Comparison of ENCODE assay signal across 12 cellular contexts in the genomic region with DNA sequence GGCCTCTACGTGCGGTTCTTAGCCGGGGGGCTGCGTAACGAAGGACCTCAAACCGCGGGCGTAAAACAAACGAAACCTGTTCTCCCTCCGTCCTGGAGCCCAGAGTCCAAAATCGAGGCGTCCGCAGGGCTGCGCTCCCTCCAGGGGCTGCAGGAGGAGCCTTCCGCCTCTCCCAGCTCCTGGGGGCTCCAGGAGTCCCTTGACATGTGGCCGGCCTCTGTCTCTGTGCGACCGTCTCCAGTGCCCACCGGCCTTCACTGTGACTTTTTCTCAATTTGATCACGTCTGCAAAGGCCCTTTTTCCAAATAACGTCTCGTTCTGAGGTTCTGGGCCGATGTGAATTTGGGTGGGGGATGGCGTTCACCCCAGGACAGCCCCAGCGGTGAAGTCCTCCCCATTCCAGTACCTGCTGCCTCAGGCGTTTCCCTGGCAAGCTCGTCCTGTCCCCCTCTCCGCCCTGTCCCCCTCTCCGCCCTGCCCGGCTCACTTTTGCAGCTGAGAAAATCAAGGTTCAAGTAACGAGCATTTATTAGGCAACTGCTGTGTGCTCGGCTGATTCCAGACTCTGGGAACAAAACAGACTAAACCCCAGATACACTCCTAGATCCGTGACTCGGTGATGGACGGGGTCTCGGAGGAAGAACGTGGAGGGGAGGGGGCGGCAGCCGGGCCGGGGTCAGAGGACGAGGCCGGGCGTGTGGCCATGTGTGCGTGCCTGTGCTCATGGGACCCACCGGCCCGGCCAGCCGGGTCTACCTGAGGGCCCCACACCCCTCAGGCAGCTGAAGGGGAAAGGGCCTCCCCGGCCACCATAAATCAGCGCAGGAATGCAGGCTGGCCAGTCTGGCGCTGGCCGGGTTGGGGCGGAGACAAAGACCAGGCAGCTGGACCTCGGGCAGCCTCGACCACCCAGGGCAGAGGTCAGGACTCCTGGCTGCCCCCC. TPM values are rescaled to one million over a fixed set of nuclear protein-coding genes. Genes with fewer than 3 reads are reported as not detected.
DNase-seq lines count a peak whose midpoint lies in the region; FAIRE-seq and TF ChIP-seq lines count a peak whose summit lies in the region.
"Had no signal": no experiment of that assay in that cellular context is flagged by ENCODE, and none has a peak within 500 bp of the region (broad histone marks: within the 10 kb centered on the region; RNA-seq: fewer than 3 reads in every experiment).

No MANE protein-coding gene starts in this region.

- peaks cover 0 to 1% of the 10 kb centered on the region in 2 experiments for H4K20me1 ChIP-seq in H1 (replicated peaks in 1 of 2; ENCODE audit: control insufficient read depth in 1 of 2, insufficient read depth in 2 of 2, low read length in 2 of 2)

- 89% methylated on average over 45 of the region's 54 CpGs; no CpG with 5 or more reads in 1 of the 2 experiments for WGBS in H1 (ENCODE audit: extremely low coverage in 1 of 2, insufficient coverage in 1 of 2, insufficient read length in 1 of 2, insufficient replicate concordance in 2 of 2, low coverage in 1 of 2, low lambda C conversion rate in 2 of 2, missing lambda C conversion rate in 1 of 2), 2 experiments
- no CpG with 5 or more reads among the region's 54 CpGs for WGBS in trophoblast cell (ENCODE audit: extremely low coverage, insufficient coverage, insufficient read length)

- no peak for TF ChIP-seq RAD21 in H1 (IDR thresholded peaks at IDR 0.05 in 1 of 2, conservative IDR thresholded peaks at IDR 0.05 in 1 of 2; ENCODE audit: low read depth in 2 of 2, low read length in 2 of 2)

- no peak for TF ChIP-seq CTCF in H1 (IDR thresholded peaks at IDR 0.05; ENCODE audit: control extremely low read depth in 1 of 3, insufficient read depth in 1 of 3, low read depth in 1 of 3, low read length in 3 of 3)

- H3K23ac ChIP-seq in H1 (ENCODE audit: insufficient read length) = no peak overlapping the region
- H3K23ac ChIP-seq in trophoblast cell (ENCODE audit: low read length) = no peak overlapping the region

- peak overlapping the region; percentile 48; the same call in 1 of the 2 replicates for H2BK20ac ChIP-seq in H1 (ENCODE audit: low read length)

- H3K4me2 ChIP-seq in H1 (ENCODE audit: insufficient read depth in 1 of 2, low read depth in 2 of 2, low read length in 2 of 2) (no peak overlapping the region; a peak in 1 of 4 replicates), trophoblast cell (ENCODE audit: low read length) (peak overlapping the region; percentile 68)

- POLR2A ChIA-PET in H1 (lab: Charles Lee; ENCODE audit: partially characterized antibody) = interaction anchor here (0.6 to 2.3 kb wide), 10 partner anchors 9 to 93 kb away, joined by 3 to 10 read pairs (median 4); a partner anchor contains a TSS

- H3K4ac ChIP-seq in H1 (replicated peaks; ENCODE audit: insufficient read length, low read depth, low read length) = no peak overlapping the region
- H3K4ac ChIP-seq in trophoblast cell (ENCODE audit: low read depth, low read length) = peak overlapping the region; percentile 98

- H3K27ac ChIP-seq in HUES48 (ENCODE audit: low read depth, low read length) (peak overlapping the region; percentile 64), H1 (ENCODE audit: low read depth, low read length) (peak overlapping the region; percentile 51; the same call in 1 of the 2 replicates), trophoblast cell (ENCODE audit: low read depth, low read length) (peak overlapping the region; percentile 99)
- H3K27ac ChIP-seq: ascending aorta, gastrocnemius medialis had no signal

- peak overlapping the region; percentile 36 for H4K5ac ChIP-seq in H1 (ENCODE audit: insufficient read length, low read depth, low read length)

- DNase-seq in H1 (ENCODE audit: low read depth in 1 of 2, low spot score in 2 of 2) (no peak), trophoblast cell (peak; percentile 94 to 96), GDM1 (lab: John Stamatoyannopoulos, UW) (no peak), T1000 (lab: John Stamatoyannopoulos, UW) (no peak)
- DNase-seq in activated CD8-positive, alpha-beta memory T cell treated with anti-CD3 and anti-CD28 coated beads, Interleukin-2, amount 50 U/mL, for 48 hours = no peak
- DNase-seq: activated CD4-positive, alpha-beta T cell treated with anti-CD3 and anti-CD28 coated beads, Interleukin-2, amount 10 ng/mL, durations not matched to agents 7 days and 5 days; effector memory CD4-positive, alpha-beta T cell; gastrocnemius medialis; left cardiac atrium; NCI-H2227 treated with DMSO at 0.1 percent for 48 hours had no signal

- H2BK5ac ChIP-seq in H1 (ENCODE audit: low read depth, low read length) (peak overlapping the region; percentile 78), trophoblast cell (ENCODE audit: low read depth, low read length, poor library complexity) (peak overlapping the region; percentile 95)

- H4K91ac ChIP-seq in H1 (replicated peaks; ENCODE audit: insufficient read length, low read length) (peak overlapping the region; percentile 87), trophoblast cell (ENCODE audit: low read depth, low read length) (peak overlapping the region; percentile 94)

- FAIRE-seq in H1 (lab: Jason Lieb, UNC) = no peak

- no peak overlapping the region for H3K4me3 ChIP-seq in HUES48 (ENCODE audit: low read depth, low read length)
- H3K4me3 ChIP-seq in H1 (ENCODE audit: extremely low read depth in 1 of 4, insufficient read depth in 2 of 4, low read depth in 3 of 4, low read length in 4 of 4) = no peak overlapping the region
- H3K4me3 ChIP-seq in trophoblast cell (ENCODE audit: low read depth, low read length) = no peak overlapping the region
- H3K4me3 ChIP-seq: ascending aorta, gastrocnemius medialis had no signal

- H3K9ac ChIP-seq in HUES48 (ENCODE audit: low read depth, low read length) = no peak overlapping the region
- H3K9ac ChIP-seq in H1 (replicated peaks in 1 of 4; ENCODE audit: extremely low read depth in 1 of 4, low read depth in 3 of 4, low read length in 3 of 4) = no peak overlapping the region; a peak in 1 of 7 replicates
- peak overlapping the region; percentile 28 for H3K9ac ChIP-seq in trophoblast cell (ENCODE audit: low read length)

- H4K12ac ChIP-seq in trophoblast cell (ENCODE audit: low read depth, low read length) = peak overlapping the region; percentile 40

- TF ChIP-seq POLR2A in H1 (IDR thresholded peaks at IDR 0.05; ENCODE audit: control extremely low read depth in 1 of 2, low read depth in 2 of 2, low read length in 2 of 2) = no peak

- H2BK120ac ChIP-seq in H1 (replicated peaks; ENCODE audit: low read depth, low read length) (peak overlapping the region; percentile 33), trophoblast cell (ENCODE audit: insufficient read depth, low read length, poor library complexity) (peak overlapping the region; percentile 97)

- H3K27me3 ChIP-seq in HUES48 (ENCODE audit: control insufficient read depth, insufficient read depth, low read length) (no peaks in the 10 kb centered on the region), H1 (replicated peaks in 1 of 4; ENCODE audit: control insufficient read depth in 3 of 4, extremely low read depth in 1 of 4, insufficient read depth in 3 of 4, low read length in 3 of 4) (no peaks in the 10 kb centered on the region), trophoblast cell (ENCODE audit: insufficient read depth, low read length) (no peaks in the 10 kb centered on the region)
- H3K27me3 ChIP-seq: ascending aorta had no signal

- H2AK5ac ChIP-seq in H1 (ENCODE audit: low read depth, low read length) = 0 out of 2 replicates have a peak overlapping the region, but pooled peaks have one; percentile 28
- peak overlapping the region; percentile 98 for H2AK5ac ChIP-seq in trophoblast cell (ENCODE audit: low read length)

- peak overlapping the region; percentile 83 for H3K18ac ChIP-seq in H1 (ENCODE audit: extremely low read depth, low read length)
- H3K18ac ChIP-seq in trophoblast cell (ENCODE audit: low read length) = peak overlapping the region; percentile 91

- H3K36me3 ChIP-seq in HUES48 (ENCODE audit: control insufficient read depth, insufficient read depth, low read length) (peaks cover 11% of the 10 kb centered on the region), H1 (ENCODE audit: control insufficient read depth in 2 of 4, insufficient read depth in 4 of 4, low read length in 3 of 4) (no peaks in the 10 kb centered on the region), trophoblast cell (ENCODE audit: control insufficient read depth in 1 of 2, insufficient read depth in 2 of 2, low read length in 2 of 2) (peaks cover 30 to 33% of the 10 kb centered on the region in 2 experiments)
- H3K36me3 ChIP-seq: ascending aorta, gastrocnemius medialis had no signal

- H3K23me2 ChIP-seq in H1 (ENCODE audit: low read depth, low read length) = no peaks in the 10 kb centered on the region; the same call in 1 of the 2 replicates

- H3K79me2 ChIP-seq in H1 (ENCODE audit: control insufficient read depth in 1 of 2, insufficient read depth in 2 of 2, low read length in 2 of 2) (peaks cover 0 to 29% of the 10 kb centered on the region in 2 experiments; a peak in 1 of 4 replicates), trophoblast cell (ENCODE audit: control insufficient read depth, insufficient read depth, low read length, poor library complexity) (peaks cover 55% of the 10 kb centered on the region)

- no peak overlapping the region for H2AFZ ChIP-seq in H1 (ENCODE audit: low read length)
- H2AFZ ChIP-seq in trophoblast cell (ENCODE audit: insufficient read depth, low read length, poor library complexity) = no peak overlapping the region

- H3K79me1 ChIP-seq in H1 (ENCODE audit: low read depth, low read length) = peaks cover 11% of the 10 kb centered on the region
- H3K79me1 ChIP-seq in trophoblast cell (ENCODE audit: low read length) = peaks cover 64% of the 10 kb centered on the region

- peak overlapping the region; percentile 53 for H4K8ac ChIP-seq in H1 (ENCODE audit: extremely low read depth, insufficient read depth, low read length)
- peak overlapping the region; percentile 88 for H4K8ac ChIP-seq in trophoblast cell (ENCODE audit: low read depth, low read length)

- H2BK12ac ChIP-seq in H1 (ENCODE audit: low read depth, low read length) = peak overlapping the region; percentile 75; the same call in 1 of the 2 replicates
- H2BK12ac ChIP-seq in trophoblast cell (ENCODE audit: low read length) = peak overlapping the region; percentile 88

- H2BK15ac ChIP-seq in H1 (ENCODE audit: low read length) = 0 out of 2 replicates have a peak overlapping the region, but pooled peaks have one; percentile 88

- H3K56ac ChIP-seq in H1 (replicated peaks; ENCODE audit: insufficient read length, low read depth, low read length) = no peak overlapping the region

- CTCF ChIA-PET in H1 (lab: Charles Lee; ENCODE audit: partially characterized antibody) = interaction anchor here (0.7 to 3.6 kb wide), 7 partner anchors 9 to 264 kb away, joined by 3 to 16 read pairs (median 3); no protein-coding TSS in a partner anchor

- H3K9me3 ChIP-seq in HUES48 (ENCODE audit: control insufficient read depth, insufficient read depth, low read length) (no peaks in the 10 kb centered on the region), H1 (ENCODE audit: insufficient read depth in 2 of 2, low read depth in 1 of 2, low read length in 1 of 2) (no peaks in the 10 kb centered on the region), trophoblast cell (ENCODE audit: insufficient read depth, low read depth, low read length) (no peaks in the 10 kb centered on the region)
- H3K9me3 ChIP-seq: ascending aorta, gastrocnemius medialis had no signal

- peaks cover 18% of the 10 kb centered on the region for H3K4me1 ChIP-seq in HUES48 (ENCODE audit: control insufficient read depth, insufficient read depth, low read length)
- H3K4me1 ChIP-seq in H1 (replicated peaks in 1 of 4; ENCODE audit: control insufficient read depth in 3 of 4, insufficient read depth in 4 of 4, low read length in 3 of 4) = peaks cover 5 to 52% (median 28%) of the 10 kb centered on the region in 4 experiments
- H3K4me1 ChIP-seq in trophoblast cell (ENCODE audit: control insufficient read depth in 1 of 2, insufficient read depth in 2 of 2, low read length in 2 of 2) = peaks cover 67 to 74% of the 10 kb centered on the region in 2 experiments
- H3K4me1 ChIP-seq: ascending aorta, gastrocnemius medialis had no signal

- TF ChIP-seq EP300 in H1 (IDR thresholded peaks at IDR 0.05; ENCODE audit: borderline replicate concordance in 1 of 2, low read depth in 2 of 2, low read length in 2 of 2) = no peak

- H3K14ac ChIP-seq in H1 (ENCODE audit: insufficient read length) (no peak overlapping the region), trophoblast cell (ENCODE audit: low read length) (peak overlapping the region; percentile 87)

RNA-seq across cellular contexts. Expression of a gene that starts 28.1 kb away (rescaled TPM):
- total RNA-seq in H1 (2021; fragmentation: NEBNext Ultra II Directional; extraction: Animal tissue kit (Norgen Biotek cat#: 25700)) = 87.7 and 90.1 TPM in 2 replicates
- 177 and 264 TPM in 2 replicates for polyA plus RNA-seq in H1 (2011; rRNA removed)
- 143 TPM for polyA plus RNA-seq in H1 (2011; cell fraction: cytosol; rRNA removed)
- polyA plus RNA-seq in H1 (2011; cell fraction: nucleus; rRNA removed) = 218 TPM
- polyA plus RNA-seq in H1 (2012, experiment 1 of 2) = 107 to 120 TPM (median 118 TPM) in 4 replicates
- 195 TPM for polyA plus RNA-seq in H1 (2012, experiment 2 of 2)
- 52.1 TPM for polyA plus RNA-seq in H1 (2013, experiment 1 of 2)
- polyA plus RNA-seq in H1 (2013, experiment 2 of 2) = 49.3 TPM
- 46.1 and 53.0 TPM in 2 replicates for polyA minus RNA-seq in H1 (2011; rRNA and poly(A)+ RNA removed)
- 101 TPM for polyA minus RNA-seq in H1 (2011; cell fraction: cytosol; rRNA and poly(A)+ RNA removed)
- 65.5 TPM for polyA minus RNA-seq in H1 (2011; cell fraction: nucleus; rRNA and poly(A)+ RNA removed)
- 43.8 and 45.6 TPM in 2 replicates for polyA plus RNA-seq in trophoblast cell (2013)

RNA-seq across cellular contexts. Expression of a gene that starts 30.2 kb away (rescaled TPM):
- total RNA-seq in H1 (2021; fragmentation: NEBNext Ultra II Directional; extraction: Animal tissue kit (Norgen Biotek cat#: 25700)) = 77.4 and 78.4 TPM in 2 replicates
- polyA plus RNA-seq in H1 (2011; rRNA removed) = 40.5 and 59.3 TPM in 2 replicates
- polyA plus RNA-seq in H1 (2011; cell fraction: cytosol; rRNA removed) = 36.7 TPM
- polyA plus RNA-seq in H1 (2011; cell fraction: nucleus; rRNA removed) = 81.3 TPM
- 54.1 to 64.5 TPM (median 58.9 TPM) in 4 replicates for polyA plus RNA-seq in H1 (2012, experiment 1 of 2)
- 42.7 TPM for polyA plus RNA-seq in H1 (2012, experiment 2 of 2)
- 56.0 TPM for polyA plus RNA-seq in H1 (2013, experiment 1 of 2)
- polyA plus RNA-seq in H1 (2013, experiment 2 of 2) = 52.3 TPM
- polyA minus RNA-seq in H1 (2011; rRNA and poly(A)+ RNA removed) = 69.0 and 86.2 TPM in 2 replicates
- polyA minus RNA-seq in H1 (2011; cell fraction: cytosol; rRNA and poly(A)+ RNA removed) = 101 TPM
- 66.4 TPM for polyA minus RNA-seq in H1 (2011; cell fraction: nucleus; rRNA and poly(A)+ RNA removed)
- 445 and 449 TPM in 2 replicates for polyA plus RNA-seq in trophoblast cell (2013)

RNA-seq across cellular contexts. Expression of a gene that starts 38.9 kb away (rescaled TPM):
- 2.3 and 2.6 TPM in 2 replicates for total RNA-seq in H1 (2021; fragmentation: NEBNext Ultra II Directional; extraction: Animal tissue kit (Norgen Biotek cat#: 25700))
- polyA plus RNA-seq in H1 (2011; rRNA removed) = 2.7 and 5.1 TPM in 2 replicates
- polyA plus RNA-seq in H1 (2011; cell fraction: cytosol; rRNA removed) = 3.4 TPM
- 10.4 TPM for polyA plus RNA-seq in H1 (2011; cell fraction: nucleus; rRNA removed)
- polyA plus RNA-seq in H1 (2012, experiment 1 of 2) = 1.2 to 2.3 TPM (median 1.8 TPM) in 4 replicates
- polyA plus RNA-seq in H1 (2012, experiment 2 of 2) = 1.5 TPM
- polyA plus RNA-seq in H1 (2013, experiment 1 of 2) = 3.0 TPM
- 2.4 TPM for polyA plus RNA-seq in H1 (2013, experiment 2 of 2)
- polyA minus RNA-seq in H1 (2011; rRNA and poly(A)+ RNA removed) = 0.32 and 0.68 TPM in 2 replicates
- 0.88 TPM for polyA minus RNA-seq in H1 (2011; cell fraction: cytosol; rRNA and poly(A)+ RNA removed)
- polyA minus RNA-seq in H1 (2011; cell fraction: nucleus; rRNA and poly(A)+ RNA removed) = 0.80 TPM
- polyA plus RNA-seq in trophoblast cell (2013) = 0.10 and 0.14 TPM in 2 replicates
- total RNA-seq: ascending aorta, gastrocnemius medialis, left cardiac atrium had no signal

RNA-seq across cellular contexts. Expression of a gene that starts 43.1 kb away (rescaled TPM):
- total RNA-seq in H1 (2021; fragmentation: NEBNext Ultra II Directional; extraction: Animal tissue kit (Norgen Biotek cat#: 25700)) = 76.1 and 76.8 TPM in 2 replicates
- polyA plus RNA-seq in H1 (2011; rRNA removed) = 102 and 151 TPM in 2 replicates
- 65.9 TPM for polyA plus RNA-seq in H1 (2011; cell fraction: cytosol; rRNA removed)
- polyA plus RNA-seq in H1 (2011; cell fraction: nucleus; rRNA removed) = 119 TPM
- polyA plus RNA-seq in H1 (2012, experiment 1 of 2) = 45.6 to 106 TPM (median 70.3 TPM) in 4 replicates
- polyA plus RNA-seq in H1 (2012, experiment 2 of 2) = 76.6 TPM
- 118 TPM for polyA plus RNA-seq in H1 (2013, experiment 1 of 2)
- polyA plus RNA-seq in H1 (2013, experiment 2 of 2) = 105 TPM
- 24.5 and 26.8 TPM in 2 replicates for polyA minus RNA-seq in H1 (2011; rRNA and poly(A)+ RNA removed)
- polyA minus RNA-seq in H1 (2011; cell fraction: cytosol; rRNA and poly(A)+ RNA removed) = 31.3 TPM
- polyA minus RNA-seq in H1 (2011; cell fraction: nucleus; rRNA and poly(A)+ RNA removed) = 24.6 TPM
- 51.5 and 52.5 TPM in 2 replicates for polyA plus RNA-seq in trophoblast cell (2013)

RNA-seq across cellular contexts. Expression of a gene that starts 44.1 kb away (rescaled TPM):
- 0.45 and 0.63 TPM in 2 replicates for total RNA-seq in H1 (2021; fragmentation: NEBNext Ultra II Directional; extraction: Animal tissue kit (Norgen Biotek cat#: 25700))
- 1.0 and 2.0 TPM in 2 replicates for polyA plus RNA-seq in H1 (2011; rRNA removed)
- polyA plus RNA-seq in H1 (2011; cell fraction: cytosol; rRNA removed) = 1.4 TPM
- polyA plus RNA-seq in H1 (2011; cell fraction: nucleus; rRNA removed) = 8.4 TPM
- polyA plus RNA-seq in H1 (2012, experiment 1 of 2) = 0.14 to 1.1 TPM (median 0.78 TPM) in 4 replicates
- 0.13 TPM for polyA plus RNA-seq in H1 (2012, experiment 2 of 2)
- polyA plus RNA-seq in H1 (2013, experiment 1 of 2) = 0.93 TPM
- polyA plus RNA-seq in H1 (2013, experiment 2 of 2) = 0.74 TPM
- 0.27 and 0.28 TPM in 2 replicates for polyA minus RNA-seq in H1 (2011; rRNA and poly(A)+ RNA removed)
- polyA minus RNA-seq in H1 (2011; cell fraction: cytosol; rRNA and poly(A)+ RNA removed) = 0.29 TPM
- 1.1 TPM for polyA minus RNA-seq in H1 (2011; cell fraction: nucleus; rRNA and poly(A)+ RNA removed)
- polyA plus RNA-seq in trophoblast cell (2013) = 1.8 and 1.9 TPM in 2 replicates
- total RNA-seq: activated CD4-positive, alpha-beta T cell treated with anti-CD3 and anti-CD28 coated beads, Interleukin-2, amount 10 ng/mL, durations not matched to agents 7 days and 5 days; ascending aorta; gastrocnemius medialis had no signal

Comparison
In these comparisons a context has a peak if more than half of its experiments do, and no peak if none do; other contexts are left out.
1. DNase-seq: peak in trophoblast cell (2 of 2); none in H1 (0 of 2), activated CD8-positive, alpha-beta memory T cell treated with anti-CD3 and anti-CD28 coated beads, Interleukin-2, amount 50 U/mL, for 48 hours (single experiment), GDM1 (single experiment) and T1000 (single experiment).
2. Peak in every context shown above with its lines, with median percentiles within 50 percentile points of each other: H3K27ac ChIP-seq.